1 cellular context compared by ENCODE assay signal in genomic region chr11:124535552-124536232, GRCh38.
A peak's percentile ranks its signal among the peaks of the same experiment; 100 is the strongest.
TF ChIP-seq lines count a peak whose summit lies in the region.

No MANE protein-coding gene starts in this region.

TF ChIP-seq in HEK293, 187 proteins besides CTCF, POLR2A, EP300 and RAD21 (continued from another document):
- TF ChIP-seq ZNF518A (tag by site-specific recombination; conservative IDR thresholded peaks at IDR 0.05; ENCODE audit: low read depth): peak; percentile 20; the same call in 1 of the 2 replicates
- TF ChIP-seq ZNF311 (tag by site-specific recombination; IDR thresholded peaks at IDR 0.05; ENCODE audit: borderline replicate concordance): no peak
- TF ChIP-seq ZFP41 (tag by site-specific recombination; IDR thresholded peaks at IDR 0.05; ENCODE audit: borderline replicate concordance): no peak
- no peak for TF ChIP-seq ZNF792 (tag by site-specific recombination; IDR thresholded peaks at IDR 0.05)
- TF ChIP-seq ZFP37 (tag by site-specific recombination; IDR thresholded peaks at IDR 0.05): no peak
- peak; percentile 48 for TF ChIP-seq ZNF335 (tag by site-specific recombination; conservative IDR thresholded peaks at IDR 0.05)
- no peak for TF ChIP-seq ZNF148 (tag by site-specific recombination; IDR thresholded peaks at IDR 0.05; ENCODE audit: borderline replicate concordance)
- no peak for TF ChIP-seq ZNF473 (tag by site-specific recombination; IDR thresholded peaks at IDR 0.05)
